Comparison of ENCODE assay signal across 2 cellular contexts in the genomic region with DNA sequence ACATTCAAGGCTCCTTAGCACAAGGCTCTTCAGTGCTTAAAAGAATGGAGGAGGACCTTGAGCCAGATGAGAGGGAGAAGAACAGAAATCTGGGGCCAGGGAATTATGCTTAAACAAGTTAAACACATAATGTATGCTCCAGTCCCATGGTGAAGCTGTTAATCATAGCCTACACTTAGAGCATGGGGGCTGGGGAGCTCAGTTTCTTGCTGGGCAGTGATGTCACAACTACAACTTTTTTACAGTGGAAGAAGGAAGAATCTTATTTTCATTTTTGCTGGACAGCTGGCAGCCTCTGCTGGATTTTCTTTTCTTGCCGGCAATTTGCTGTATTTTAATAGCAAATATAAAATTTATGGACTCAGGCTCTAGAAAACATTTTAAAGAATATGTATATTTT.
A peak's percentile ranks its signal among the peaks of the same experiment; 100 is the strongest.
TF ChIP-seq lines count a peak whose summit lies in the region.

No MANE protein-coding gene starts in this region.

TF ChIP-seq in IMR-90, 13 proteins besides CTCF, POLR2A, EP300 and RAD21:
- no peak for TF ChIP-seq MAZ (IDR thresholded peaks at IDR 0.05; ENCODE audit: borderline replicate concordance, low read depth, low read length)
- TF ChIP-seq SMC3 (IDR thresholded peaks at IDR 0.05; ENCODE audit: low read depth, low read length), result no peak
- 0 out of 2 replicates have a peak, but pooled peaks have one; percentile 11 for TF ChIP-seq CEBPB (IDR thresholded peaks at IDR 0.05; ENCODE audit: low read depth, low read length)

TF ChIP-seq in endothelial cell of umbilical vein, 7 proteins besides CTCF, POLR2A, EP300 and RAD21:
- TF ChIP-seq MYC (IDR thresholded peaks at IDR 0.05; ENCODE audit: low read depth, low read length) (no peak), FOS (IDR thresholded peaks at IDR 0.05; ENCODE audit: borderline replicate concordance, insufficient read depth, low read length) (no peak), POLR2AphosphoS5 (IDR thresholded peaks at IDR 0.05; ENCODE audit: insufficient read depth, low read depth, low read length) (no peak), MAX (IDR thresholded peaks at IDR 0.05; ENCODE audit: insufficient read depth, insufficient read length) (no peak), JUN (IDR thresholded peaks at IDR 0.05; ENCODE audit: borderline replicate concordance, insufficient read depth, insufficient read length, low read depth) (no peak), GATA2 (IDR thresholded peaks at IDR 0.05; ENCODE audit: insufficient read depth, insufficient read length, low read depth, low read length) (no peak), EZH2 (IDR thresholded peaks at IDR 0.05; ENCODE audit: borderline replicate concordance, low read depth, low read length, severe bottlenecking) (no peak)
